In the genomic region with DNA sequence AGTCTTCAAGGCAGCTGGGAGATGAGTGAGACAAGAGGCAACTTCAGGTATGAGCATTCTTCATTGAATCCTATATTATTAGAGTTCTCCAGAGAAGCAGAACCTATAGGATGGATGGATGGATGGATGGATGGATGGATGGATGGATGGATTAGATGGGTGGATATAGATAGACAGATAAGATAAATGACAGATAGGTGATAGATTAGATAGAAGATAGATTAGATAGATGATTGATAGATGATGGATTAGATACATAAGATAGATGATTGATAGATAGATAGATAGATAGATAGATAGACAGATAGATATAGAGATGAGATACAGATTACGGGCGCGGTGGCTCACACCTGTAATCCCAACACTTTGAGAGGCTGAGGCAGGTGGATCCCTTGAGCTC, we compare ENCODE assay signal across 1 cellular context.
TF ChIP-seq lines count a peak whose summit lies in the region.

No MANE protein-coding gene starts in this region.

TF ChIP-seq in K562, 482 proteins besides CTCF, POLR2A, EP300 and RAD21 (continued from another document):
- TF ChIP-seq, protein P1, sequence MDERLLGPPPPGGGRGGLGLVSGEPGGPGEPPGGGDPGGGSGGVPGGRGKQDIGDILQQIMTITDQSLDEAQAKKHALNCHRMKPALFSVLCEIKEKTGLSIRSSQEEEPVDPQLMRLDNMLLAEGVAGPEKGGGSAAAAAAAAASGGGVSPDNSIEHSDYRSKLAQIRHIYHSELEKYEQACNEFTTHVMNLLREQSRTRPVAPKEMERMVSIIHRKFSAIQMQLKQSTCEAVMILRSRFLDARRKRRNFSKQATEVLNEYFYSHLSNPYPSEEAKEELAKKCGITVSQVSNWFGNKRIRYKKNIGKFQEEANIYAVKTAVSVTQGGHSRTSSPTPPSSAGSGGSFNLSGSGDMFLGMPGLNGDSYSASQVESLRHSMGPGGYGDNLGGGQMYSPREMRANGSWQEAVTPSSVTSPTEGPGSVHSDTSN (CRISPR knock-in tag; IDR thresholded peaks at IDR 0.05; ENCODE audit: low read depth) = no peak
- TF ChIP-seq, protein P1 (tag; conservative IDR thresholded peaks at IDR 0.05; ENCODE audit: low read depth) = peak; percentile 31; the same call in 1 of the 2 replicates
- TF ChIP-seq NFIC (IDR thresholded peaks at IDR 0.05) = no peak
- peak; percentile 60; the same call in 1 of the 2 replicates for TF ChIP-seq GATAD2A (IDR thresholded peaks at IDR 0.05)
- TF ChIP-seq, protein P2, sequence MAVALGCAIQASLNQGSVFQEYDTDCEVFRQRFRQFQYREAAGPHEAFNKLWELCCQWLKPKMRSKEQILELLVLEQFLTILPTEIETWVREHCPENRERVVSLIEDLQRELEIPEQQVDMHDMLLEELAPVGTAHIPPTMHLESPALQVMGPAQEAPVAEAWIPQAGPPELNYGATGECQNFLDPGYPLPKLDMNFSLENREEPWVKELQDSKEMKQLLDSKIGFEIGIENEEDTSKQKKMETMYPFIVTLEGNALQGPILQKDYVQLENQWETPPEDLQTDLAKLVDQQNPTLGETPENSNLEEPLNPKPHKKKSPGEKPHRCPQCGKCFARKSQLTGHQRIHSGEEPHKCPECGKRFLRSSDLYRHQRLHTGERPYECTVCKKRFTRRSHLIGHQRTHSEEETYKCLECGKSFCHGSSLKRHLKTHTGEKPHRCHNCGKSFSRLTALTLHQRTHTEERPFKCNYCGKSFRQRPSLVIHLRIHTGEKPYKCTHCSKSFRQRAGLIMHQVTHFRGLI (CRISPR knock-in tag; IDR thresholded peaks at IDR 0.05) = no peak
- no peak for TF ChIP-seq FOXA1 (IDR thresholded peaks at IDR 0.05; ENCODE audit: borderline replicate concordance)
- no peak for TF ChIP-seq CC2D1A (IDR thresholded peaks at IDR 0.05)
- peak; percentile 93 for TF ChIP-seq MTA1 (IDR thresholded peaks at IDR 0.05; ENCODE audit: borderline replicate concordance)
- peak; percentile 89; the same call in 1 of the 2 replicates for TF ChIP-seq BCOR (IDR thresholded peaks at IDR 0.05)
- TF ChIP-seq, protein P3, sequence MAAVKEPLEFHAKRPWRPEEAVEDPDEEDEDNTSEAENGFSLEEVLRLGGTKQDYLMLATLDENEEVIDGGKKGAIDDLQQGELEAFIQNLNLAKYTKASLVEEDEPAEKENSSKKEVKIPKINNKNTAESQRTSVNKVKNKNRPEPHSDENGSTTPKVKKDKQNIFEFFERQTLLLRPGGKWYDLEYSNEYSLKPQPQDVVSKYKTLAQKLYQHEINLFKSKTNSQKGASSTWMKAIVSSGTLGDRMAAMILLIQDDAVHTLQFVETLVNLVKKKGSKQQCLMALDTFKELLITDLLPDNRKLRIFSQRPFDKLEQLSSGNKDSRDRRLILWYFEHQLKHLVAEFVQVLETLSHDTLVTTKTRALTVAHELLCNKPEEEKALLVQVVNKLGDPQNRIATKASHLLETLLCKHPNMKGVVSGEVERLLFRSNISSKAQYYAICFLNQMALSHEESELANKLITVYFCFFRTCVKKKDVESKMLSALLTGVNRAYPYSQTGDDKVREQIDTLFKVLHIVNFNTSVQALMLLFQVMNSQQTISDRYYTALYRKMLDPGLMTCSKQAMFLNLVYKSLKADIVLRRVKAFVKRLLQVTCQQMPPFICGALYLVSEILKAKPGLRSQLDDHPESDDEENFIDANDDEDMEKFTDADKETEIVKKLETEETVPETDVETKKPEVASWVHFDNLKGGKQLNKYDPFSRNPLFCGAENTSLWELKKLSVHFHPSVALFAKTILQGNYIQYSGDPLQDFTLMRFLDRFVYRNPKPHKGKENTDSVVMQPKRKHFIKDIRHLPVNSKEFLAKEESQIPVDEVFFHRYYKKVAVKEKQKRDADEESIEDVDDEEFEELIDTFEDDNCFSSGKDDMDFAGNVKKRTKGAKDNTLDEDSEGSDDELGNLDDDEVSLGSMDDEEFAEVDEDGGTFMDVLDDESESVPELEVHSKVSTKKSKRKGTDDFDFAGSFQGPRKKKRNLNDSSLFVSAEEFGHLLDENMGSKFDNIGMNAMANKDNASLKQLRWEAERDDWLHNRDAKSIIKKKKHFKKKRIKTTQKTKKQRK (IDR thresholded peaks at IDR 0.05; ENCODE audit: borderline replicate concordance, low read depth, low read length) = no peak
- peak in 1 of 2 experiments; percentile 68; a peak in 1 of 4 replicates for TF ChIP-seq HDAC1 (IDR thresholded peaks at IDR 0.05)
- peak; percentile 25; the same call in 1 of the 2 replicates for TF ChIP-seq DPF2 (IDR thresholded peaks at IDR 0.05)
- TF ChIP-seq HDAC2 (IDR thresholded peaks at IDR 0.05) = 0 out of 2 replicates have a peak, but pooled peaks have one; percentile 29
- TF ChIP-seq ZNF324 (CRISPR knock-in tag; IDR thresholded peaks at IDR 0.05) = no peak
- 0 out of 2 replicates have a peak, but pooled peaks have one; percentile 22 for TF ChIP-seq MTA2 (IDR thresholded peaks at IDR 0.05; ENCODE audit: low read depth)
- no peak for TF ChIP-seq ZNF253 (CRISPR knock-in tag; conservative IDR thresholded peaks at IDR 0.05)
- TF ChIP-seq, protein P4, sequence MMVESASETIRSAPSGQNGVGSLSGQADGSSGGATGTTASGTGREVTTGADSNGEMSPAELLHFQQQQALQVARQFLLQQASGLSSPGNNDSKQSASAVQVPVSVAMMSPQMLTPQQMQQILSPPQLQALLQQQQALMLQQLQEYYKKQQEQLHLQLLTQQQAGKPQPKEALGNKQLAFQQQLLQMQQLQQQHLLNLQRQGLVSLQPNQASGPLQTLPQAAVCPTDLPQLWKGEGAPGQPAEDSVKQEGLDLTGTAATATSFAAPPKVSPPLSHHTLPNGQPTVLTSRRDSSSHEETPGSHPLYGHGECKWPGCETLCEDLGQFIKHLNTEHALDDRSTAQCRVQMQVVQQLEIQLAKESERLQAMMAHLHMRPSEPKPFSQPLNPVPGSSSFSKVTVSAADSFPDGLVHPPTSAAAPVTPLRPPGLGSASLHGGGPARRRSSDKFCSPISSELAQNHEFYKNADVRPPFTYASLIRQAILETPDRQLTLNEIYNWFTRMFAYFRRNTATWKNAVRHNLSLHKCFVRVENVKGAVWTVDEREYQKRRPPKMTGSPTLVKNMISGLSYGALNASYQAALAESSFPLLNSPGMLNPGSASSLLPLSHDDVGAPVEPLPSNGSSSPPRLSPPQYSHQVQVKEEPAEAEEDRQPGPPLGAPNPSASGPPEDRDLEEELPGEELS (CRISPR knock-in tag; IDR thresholded peaks at IDR 0.05; ENCODE audit: borderline replicate concordance) = no peak
- TF ChIP-seq TRIM24 (IDR thresholded peaks at IDR 0.05) = peak; percentile 19 to 55; a peak in 2 of 4 replicates
- TF ChIP-seq, protein P5, sequence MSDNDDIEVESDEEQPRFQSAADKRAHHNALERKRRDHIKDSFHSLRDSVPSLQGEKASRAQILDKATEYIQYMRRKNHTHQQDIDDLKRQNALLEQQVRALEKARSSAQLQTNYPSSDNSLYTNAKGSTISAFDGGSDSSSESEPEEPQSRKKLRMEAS (CRISPR knock-in tag; IDR thresholded peaks at IDR 0.05) = no peak
- no peak for TF ChIP-seq NFE2L1 (tag; IDR thresholded peaks at IDR 0.05; ENCODE audit: borderline replicate concordance, low read depth)
- peak; percentile 90 for TF ChIP-seq GATA2 (CRISPR knock-in tag; IDR thresholded peaks at IDR 0.05)
- TF ChIP-seq XRCC3 (IDR thresholded peaks at IDR 0.05) = no peak
- TF ChIP-seq SMARCA4 (IDR thresholded peaks at IDR 0.05) = no peak
- TF ChIP-seq GATAD2B (IDR thresholded peaks at IDR 0.05; ENCODE audit: borderline replicate concordance) = peak; percentile 95; the same call in 1 of the 2 replicates
- peak; percentile 96 for TF ChIP-seq DACH1 (IDR thresholded peaks at IDR 0.05; ENCODE audit: partially characterized antibody)
- TF ChIP-seq ZNF311 (CRISPR knock-in tag; IDR thresholded peaks at IDR 0.05) = no peak
- TF ChIP-seq, protein P6, sequence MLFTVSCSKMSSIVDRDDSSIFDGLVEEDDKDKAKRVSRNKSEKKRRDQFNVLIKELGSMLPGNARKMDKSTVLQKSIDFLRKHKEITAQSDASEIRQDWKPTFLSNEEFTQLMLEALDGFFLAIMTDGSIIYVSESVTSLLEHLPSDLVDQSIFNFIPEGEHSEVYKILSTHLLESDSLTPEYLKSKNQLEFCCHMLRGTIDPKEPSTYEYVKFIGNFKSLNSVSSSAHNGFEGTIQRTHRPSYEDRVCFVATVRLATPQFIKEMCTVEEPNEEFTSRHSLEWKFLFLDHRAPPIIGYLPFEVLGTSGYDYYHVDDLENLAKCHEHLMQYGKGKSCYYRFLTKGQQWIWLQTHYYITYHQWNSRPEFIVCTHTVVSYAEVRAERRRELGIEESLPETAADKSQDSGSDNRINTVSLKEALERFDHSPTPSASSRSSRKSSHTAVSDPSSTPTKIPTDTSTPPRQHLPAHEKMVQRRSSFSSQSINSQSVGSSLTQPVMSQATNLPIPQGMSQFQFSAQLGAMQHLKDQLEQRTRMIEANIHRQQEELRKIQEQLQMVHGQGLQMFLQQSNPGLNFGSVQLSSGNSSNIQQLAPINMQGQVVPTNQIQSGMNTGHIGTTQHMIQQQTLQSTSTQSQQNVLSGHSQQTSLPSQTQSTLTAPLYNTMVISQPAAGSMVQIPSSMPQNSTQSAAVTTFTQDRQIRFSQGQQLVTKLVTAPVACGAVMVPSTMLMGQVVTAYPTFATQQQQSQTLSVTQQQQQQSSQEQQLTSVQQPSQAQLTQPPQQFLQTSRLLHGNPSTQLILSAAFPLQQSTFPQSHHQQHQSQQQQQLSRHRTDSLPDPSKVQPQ (CRISPR knock-in tag; IDR thresholded peaks at IDR 0.05; ENCODE audit: borderline replicate concordance) = no peak
- TF ChIP-seq, protein P7, sequence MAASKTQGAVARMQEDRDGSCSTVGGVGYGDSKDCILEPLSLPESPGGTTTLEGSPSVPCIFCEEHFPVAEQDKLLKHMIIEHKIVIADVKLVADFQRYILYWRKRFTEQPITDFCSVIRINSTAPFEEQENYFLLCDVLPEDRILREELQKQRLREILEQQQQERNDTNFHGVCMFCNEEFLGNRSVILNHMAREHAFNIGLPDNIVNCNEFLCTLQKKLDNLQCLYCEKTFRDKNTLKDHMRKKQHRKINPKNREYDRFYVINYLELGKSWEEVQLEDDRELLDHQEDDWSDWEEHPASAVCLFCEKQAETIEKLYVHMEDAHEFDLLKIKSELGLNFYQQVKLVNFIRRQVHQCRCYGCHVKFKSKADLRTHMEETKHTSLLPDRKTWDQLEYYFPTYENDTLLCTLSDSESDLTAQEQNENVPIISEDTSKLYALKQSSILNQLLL (CRISPR knock-in tag; IDR thresholded peaks at IDR 0.05; ENCODE audit: borderline replicate concordance) = no peak
- TF ChIP-seq, protein P8, sequence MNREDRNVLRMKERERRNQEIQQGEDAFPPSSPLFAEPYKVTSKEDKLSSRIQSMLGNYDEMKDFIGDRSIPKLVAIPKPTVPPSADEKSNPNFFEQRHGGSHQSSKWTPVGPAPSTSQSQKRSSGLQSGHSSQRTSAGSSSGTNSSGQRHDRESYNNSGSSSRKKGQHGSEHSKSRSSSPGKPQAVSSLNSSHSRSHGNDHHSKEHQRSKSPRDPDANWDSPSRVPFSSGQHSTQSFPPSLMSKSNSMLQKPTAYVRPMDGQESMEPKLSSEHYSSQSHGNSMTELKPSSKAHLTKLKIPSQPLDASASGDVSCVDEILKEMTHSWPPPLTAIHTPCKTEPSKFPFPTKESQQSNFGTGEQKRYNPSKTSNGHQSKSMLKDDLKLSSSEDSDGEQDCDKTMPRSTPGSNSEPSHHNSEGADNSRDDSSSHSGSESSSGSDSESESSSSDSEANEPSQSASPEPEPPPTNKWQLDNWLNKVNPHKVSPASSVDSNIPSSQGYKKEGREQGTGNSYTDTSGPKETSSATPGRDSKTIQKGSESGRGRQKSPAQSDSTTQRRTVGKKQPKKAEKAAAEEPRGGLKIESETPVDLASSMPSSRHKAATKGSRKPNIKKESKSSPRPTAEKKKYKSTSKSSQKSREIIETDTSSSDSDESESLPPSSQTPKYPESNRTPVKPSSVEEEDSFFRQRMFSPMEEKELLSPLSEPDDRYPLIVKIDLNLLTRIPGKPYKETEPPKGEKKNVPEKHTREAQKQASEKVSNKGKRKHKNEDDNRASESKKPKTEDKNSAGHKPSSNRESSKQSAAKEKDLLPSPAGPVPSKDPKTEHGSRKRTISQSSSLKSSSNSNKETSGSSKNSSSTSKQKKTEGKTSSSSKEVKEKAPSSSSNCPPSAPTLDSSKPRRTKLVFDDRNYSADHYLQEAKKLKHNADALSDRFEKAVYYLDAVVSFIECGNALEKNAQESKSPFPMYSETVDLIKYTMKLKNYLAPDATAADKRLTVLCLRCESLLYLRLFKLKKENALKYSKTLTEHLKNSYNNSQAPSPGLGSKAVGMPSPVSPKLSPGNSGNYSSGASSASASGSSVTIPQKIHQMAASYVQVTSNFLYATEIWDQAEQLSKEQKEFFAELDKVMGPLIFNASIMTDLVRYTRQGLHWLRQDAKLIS (CRISPR knock-in tag; IDR thresholded peaks at IDR 0.05) = no peak
- TF ChIP-seq, protein P9, sequence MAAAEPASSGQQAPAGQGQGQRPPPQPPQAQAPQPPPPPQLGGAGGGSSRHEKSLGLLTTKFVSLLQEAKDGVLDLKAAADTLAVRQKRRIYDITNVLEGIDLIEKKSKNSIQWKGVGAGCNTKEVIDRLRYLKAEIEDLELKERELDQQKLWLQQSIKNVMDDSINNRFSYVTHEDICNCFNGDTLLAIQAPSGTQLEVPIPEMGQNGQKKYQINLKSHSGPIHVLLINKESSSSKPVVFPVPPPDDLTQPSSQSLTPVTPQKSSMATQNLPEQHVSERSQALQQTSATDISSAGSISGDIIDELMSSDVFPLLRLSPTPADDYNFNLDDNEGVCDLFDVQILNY (CRISPR knock-in tag; IDR thresholded peaks at IDR 0.05) = 0 out of 2 replicates have a peak, but pooled peaks have one; percentile 28
- TF ChIP-seq POLR3A (IDR thresholded peaks at IDR 0.05; ENCODE audit: borderline replicate concordance, extremely low read depth, insufficient read depth, insufficient read length) = no peak
